Comparison of ENCODE assay signal across 1 cellular context in genomic region chr21:42534361-42534900, GRCh38.
TF ChIP-seq lines count a peak whose summit lies in the region.

No MANE protein-coding gene starts in this region.

TF ChIP-seq in WTC11, 78 proteins besides CTCF, POLR2A, EP300 and RAD21 (continued from another document):
- TF ChIP-seq STAT6 (CRISPR knock-in tag; conservative IDR thresholded peaks at IDR 0.05; ENCODE audit: low read depth) (no peak), ZNF416 (CRISPR knock-in tag; IDR thresholded peaks at IDR 0.05) (no peak), ZNF138 (CRISPR knock-in tag; conservative IDR thresholded peaks at IDR 0.05) (no peak)
